ENCODE assay signal across 8 cellular contexts in the genomic region with DNA sequence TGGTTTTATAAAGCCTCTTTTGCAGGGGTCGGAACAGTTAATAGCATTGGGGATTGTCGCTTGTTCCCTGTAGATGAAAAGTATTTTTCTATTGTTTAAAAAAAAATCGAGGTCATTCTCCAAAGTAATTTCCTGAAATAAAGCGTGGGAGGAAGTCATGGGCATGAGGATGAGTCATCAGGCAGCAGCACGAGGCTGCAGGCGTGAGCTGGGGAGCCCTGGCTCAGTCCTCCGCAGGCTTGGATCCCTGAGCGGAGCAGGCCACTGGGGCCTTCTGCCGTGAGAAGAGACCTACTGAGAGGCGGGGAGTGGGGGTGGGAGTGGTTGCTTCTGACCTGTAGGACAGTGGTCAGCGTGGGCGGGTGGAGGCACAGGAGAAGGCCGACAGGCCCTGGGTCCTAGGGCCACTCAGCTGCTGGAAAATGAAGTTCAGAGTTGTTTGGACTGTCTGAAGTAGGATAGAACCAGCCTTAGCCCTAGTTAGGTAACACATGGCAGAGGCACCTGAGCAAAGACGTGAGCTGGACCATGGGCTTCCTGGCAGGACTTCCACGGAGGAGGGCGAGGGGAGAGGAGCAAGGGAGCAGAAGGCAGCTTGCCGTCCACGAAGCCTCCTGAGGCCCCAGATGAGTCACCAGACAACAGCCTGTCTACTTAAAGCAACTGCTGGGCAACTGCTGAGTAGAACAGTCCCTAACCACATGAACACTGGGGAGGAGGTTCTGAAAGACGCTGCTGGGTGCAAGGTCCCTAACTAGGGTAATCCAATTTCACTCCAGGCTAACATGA. TPM values are rescaled to one million over a fixed set of nuclear protein-coding genes. Genes with fewer than 3 reads are reported as not detected.
A peak's percentile ranks its signal among the peaks of the same experiment; 100 is the strongest.
DNase-seq lines count a peak whose midpoint lies in the region; ATAC-seq, FAIRE-seq and TF ChIP-seq lines count a peak whose summit lies in the region.

No MANE protein-coding gene starts in this region.

- SMC1A ChIA-PET in GM12878 (lab: Charles Lee; ENCODE audit: uncharacterized antibody, unreplicated experiment), result interaction anchor here (1.0 to 2.0 kb wide), 4 partner anchors 10 to 53 kb away, joined by 3 to 8 read pairs (median 4); no protein-coding TSS in a partner anchor

- H2AFZ ChIP-seq in GM12878 (ENCODE audit: control insufficient read depth, low read depth, low read length), result peak overlapping the region; percentile 58
- no peak overlapping the region for H2AFZ ChIP-seq in hepatocyte

- no peaks in the 10 kb centered on the region for H3K27me3 ChIP-seq in RWPE2 (ENCODE audit: insufficient read depth, poor library complexity, severe bottlenecking)
- no peaks in the 10 kb centered on the region for H3K27me3 ChIP-seq in GM12878 (replicated peaks in 1 of 2; ENCODE audit: control insufficient read depth in 2 of 2, insufficient read depth in 2 of 2, low read length in 1 of 2)
- H3K27me3 ChIP-seq in hepatocyte, result no peaks in the 10 kb centered on the region
- H3K27me3 ChIP-seq in skeletal muscle satellite cell (ENCODE audit: control insufficient read depth, insufficient read depth, low read length), result no peaks in the 10 kb centered on the region

- RAD21 ChIA-PET in GM12878 (lab: Charles Lee; ENCODE audit: unreplicated experiment), result interaction anchor here (1.1 kb wide), 1 partner anchor 8 kb away, joined by 4 read pairs; no protein-coding TSS in a partner anchor

- FAIRE-seq in H54 (lab: Jason Lieb, UNC) (peak; percentile 50), GM12878 (lab: Jason Lieb, UNC) (no peak)

- TF ChIP-seq EP300 in GM12878 (IDR thresholded peaks at IDR 0.05; ENCODE audit: borderline replicate concordance in 1 of 2, control insufficient read depth in 1 of 2, low read depth in 2 of 2, low read length in 2 of 2), result no peak

- DNase-seq in AG10803 (ENCODE audit: low read depth) (peak; percentile 98), H54 (ENCODE audit: insufficient read length, low spot score) (peak; percentile 68), RWPE2 (ENCODE audit: low spot score) (peak; percentile 91), GM12878 (ENCODE audit: low read depth, low spot score) (no peak), hepatocyte (ENCODE audit: low spot score) (peak; percentile 84), NCI-H187 (lab: John Stamatoyannopoulos, UW) (no peak)

- peak overlapping the region; percentile 98 for H3K27ac ChIP-seq in RWPE2 (ENCODE audit: poor library complexity, severe bottlenecking)
- H3K27ac ChIP-seq in GM12878 (ENCODE audit: control insufficient read depth, insufficient read depth), result no peak overlapping the region
- peak overlapping the region; percentile 93 for H3K27ac ChIP-seq in hepatocyte

- TF ChIP-seq POLR2A in H54 (IDR thresholded peaks at IDR 0.05; ENCODE audit: low read depth, low read length) (no peak; the same call in 1 of the 2 replicates), GM12878 (IDR thresholded peaks at IDR 0.05; ENCODE audit: low read depth, low read length) (no peak)

- TF ChIP-seq RAD21 in GM12878 (IDR thresholded peaks at IDR 0.05; ENCODE audit: insufficient read depth, low read depth, low read length), result no peak

- H3K4me2 ChIP-seq in GM12878 (ENCODE audit: control insufficient read depth, insufficient read depth) (peak overlapping the region; percentile 34; the same call in 1 of the 2 replicates), hepatocyte (no peak overlapping the region), skeletal muscle satellite cell (ENCODE audit: low read length) (peak overlapping the region; percentile 74)

- in situ Hi-C loops in GM12878 (cut with MboI), result no loop called here

- H3K9me2 ChIP-seq in hepatocyte (replicated peaks; ENCODE audit: insufficient read depth), result no peaks in the 10 kb centered on the region

- WGBS in GM12878 (ENCODE audit: insufficient coverage, insufficient replicate concordance, low lambda C conversion rate, missing lambda C conversion rate), result 38% methylated on average over 18 of the region's 19 CpGs
- 59% methylated on average over 19 of the region's 19 CpGs for WGBS in hepatocyte (ENCODE audit: low lambda C conversion rate, missing lambda C conversion rate)

- H3K9me3 ChIP-seq in RWPE2 (ENCODE audit: severe bottlenecking) (peaks cover 5% of the 10 kb centered on the region), GM12878 (replicated peaks; ENCODE audit: control insufficient read depth, insufficient read depth, low read length) (peaks cover 6% of the 10 kb centered on the region; the same call in 2 of the 3 replicates), hepatocyte (ENCODE audit: low read depth) (no peaks in the 10 kb centered on the region), skeletal muscle satellite cell (replicated peaks; ENCODE audit: low read length) (peaks cover 7% of the 10 kb centered on the region)

- H3K36me3 ChIP-seq in RWPE2 (ENCODE audit: low read depth) (no peaks in the 10 kb centered on the region), GM12878 (ENCODE audit: control insufficient read depth in 2 of 2, insufficient read depth in 2 of 2, low read length in 1 of 2) (no peaks in the 10 kb centered on the region), hepatocyte (replicated peaks; ENCODE audit: insufficient read depth, low read depth) (no peaks in the 10 kb centered on the region), skeletal muscle satellite cell (ENCODE audit: insufficient read depth, low read length) (no peaks in the 10 kb centered on the region)

- H3K4me3 ChIP-seq in AG10803 (ENCODE audit: low read length) (peak overlapping the region; percentile 28), RWPE2 (ENCODE audit: severe bottlenecking) (no peak overlapping the region), GM12878 (no peak overlapping the region), hepatocyte (no peak overlapping the region), skeletal muscle satellite cell (ENCODE audit: low read length) (peak overlapping the region; percentile 54)

- BruUV-seq in GM12878 (replicated peaks; lab: Mats Ljungman, UMichigan), result no TSS peak

- intact Hi-C loops in GM12878 (cut with micrococcal nuclease; ENCODE audit: unreplicated experiment), result loop anchor here (10.0 kb wide), 1 partner anchor 167 kb away; a partner anchor contains a TSS

- H3K9ac ChIP-seq in GM12878 (ENCODE audit: control insufficient read depth, insufficient read depth, low read length) (no peak overlapping the region), skeletal muscle satellite cell (ENCODE audit: low read depth, low read length) (peak overlapping the region; percentile 82)

- POLR2A ChIA-PET in GM12878 (lab: Charles Lee), result interaction anchor here (0.7 to 1.3 kb wide), 2 partner anchors 9 to 539 kb away, joined by 4 read pairs; no protein-coding TSS in a partner anchor

- ATAC-seq in RWPE2 (ENCODE audit: low read depth) (peak; percentile 75), GM12878 (peak; percentile 85), GM18873 (IDR thresholded peaks at IDR 0.05; ENCODE audit: low FRiP score, unreplicated experiment) (no peak)

- H4K20me1 ChIP-seq in GM12878 (ENCODE audit: control insufficient read depth, insufficient read depth), result no peaks in the 10 kb centered on the region
- no peaks in the 10 kb centered on the region for H4K20me1 ChIP-seq in hepatocyte (ENCODE audit: insufficient read depth, poor library complexity, severe bottlenecking)

- H3K79me2 ChIP-seq in GM12878 (ENCODE audit: control insufficient read depth, insufficient read depth, low read length) (no peaks in the 10 kb centered on the region), hepatocyte (no peaks in the 10 kb centered on the region)

- H3K4me1 ChIP-seq in RWPE2 (ENCODE audit: insufficient read depth, poor library complexity, severe bottlenecking) (peaks cover 26% of the 10 kb centered on the region), GM12878 (ENCODE audit: control insufficient read depth, insufficient read depth, low read length) (peaks cover 25% of the 10 kb centered on the region), hepatocyte (ENCODE audit: insufficient read depth) (peaks cover 27% of the 10 kb centered on the region), skeletal muscle satellite cell (ENCODE audit: control insufficient read depth, insufficient read depth, low read length) (peaks cover 37% of the 10 kb centered on the region)

- CTCF ChIA-PET in GM12878 (lab: Yijun Ruan, JAX), result interaction anchor here (0.8 to 1.2 kb wide), 4 partner anchors 10 to 105 kb away, joined by 3 to 6 read pairs (median 3); a partner anchor contains a TSS

- TF ChIP-seq CTCF in AG10803 (conservative IDR thresholded peaks at IDR 0.05; ENCODE audit: low read length) (no peak), RWPE2 (IDR thresholded peaks at IDR 0.05; ENCODE audit: poor library complexity, severe bottlenecking) (no peak), GM12878 (IDR thresholded peaks at IDR 0.05 in 2 of 3, conservative IDR thresholded peaks at IDR 0.05 in 1 of 3; ENCODE audit: control insufficient read depth in 2 of 3, extremely low read depth in 1 of 3, insufficient read depth in 1 of 3, low read depth in 3 of 3, low read length in 3 of 3) (no peak), hepatocyte (IDR thresholded peaks at IDR 0.05; ENCODE audit: poor library complexity) (no peak)

RNA-seq across cellular contexts. Expression of a gene that starts 21.1 kb away (rescaled TPM):
- total RNA-seq in GM12878 (2013; cell fraction: nucleolus; rRNA removed), result 17.5 and 21.3 TPM in 2 replicates
- total RNA-seq in GM12878 (2014; rRNA removed) (23.1 and 25.6 TPM in 2 replicates), GM12878 (2014; rRNA removed; fragmentation: Illumina TruSeq; extraction: Trizol) (12.0 and 12.3 TPM in 2 replicates), GM12878 (2021) (13.6 and 16.1 TPM in 2 replicates), hepatocyte (461 and 534 TPM in 2 replicates)
- polyA plus RNA-seq in GM12878 (2011; ENCODE audit: low read depth), result 15.6 TPM
- polyA plus RNA-seq in GM12878 (2011; rRNA removed) (34.2 and 45.4 TPM in 2 replicates), GM12878 (2014; fragmentation: Illumina TruSeq; extraction: Trizol) (7.7 and 8.6 TPM in 2 replicates), GM12878 (2014; fragmentation: Nextera tagmentation; extraction: Ambion mirVana) (1 to 10 TPM; 1.5 to 6.4 TPM), GM12878 (2014; rRNA removed) (21.3 and 28.6 TPM in 2 replicates), GM12878 (2016; fragmentation: Nextera tagmentation; extraction: Ambion mirVana) (10 to 100 TPM; 28.2 to 30.6 TPM), hepatocyte (690 and 766 TPM in 2 replicates)
- polyA plus RNA-seq in GM12878 (2011; cell fraction: cytosol; rRNA removed), result 24.5 and 31.9 TPM in 2 replicates
- 20.1 and 27.1 TPM in 2 replicates for polyA plus RNA-seq in GM12878 (2011; cell fraction: nucleus; rRNA removed)
- polyA plus RNA-seq in GM12878 (2012), result 19.7 and 39.6 TPM in 2 replicates
- polyA minus RNA-seq in GM12878 (2011; rRNA and poly(A)+ RNA removed), result 9.8 and 14.3 TPM in 2 replicates
- polyA minus RNA-seq in GM12878 (2011; cell fraction: cytosol; rRNA and poly(A)+ RNA removed), result 4.4 and 8.1 TPM in 2 replicates
- polyA minus RNA-seq in GM12878 (2011; cell fraction: nucleus; rRNA and poly(A)+ RNA removed), result 5.0 and 5.9 TPM in 2 replicates
- 183 and 304 TPM in 2 replicates for total RNA-seq in skeletal muscle satellite cell (2012; rRNA removed)

RNA-seq across cellular contexts. Expression of a gene that starts 56.5 kb away (rescaled TPM):
- total RNA-seq in GM12878 (2013; cell fraction: nucleolus; rRNA removed), result 94.4 and 113 TPM in 2 replicates
- total RNA-seq in GM12878 (2014; rRNA removed), result 37.7 and 44.6 TPM in 2 replicates
- total RNA-seq in GM12878 (2014; rRNA removed; fragmentation: Illumina TruSeq; extraction: Trizol), result 48.9 and 50.4 TPM in 2 replicates
- total RNA-seq in GM12878 (2021), result 101 and 105 TPM in 2 replicates
- polyA plus RNA-seq in GM12878 (2011; ENCODE audit: low read depth), result 25.2 TPM
- 52.8 and 80.1 TPM in 2 replicates for polyA plus RNA-seq in GM12878 (2011; rRNA removed)
- 231 and 264 TPM in 2 replicates for polyA plus RNA-seq in GM12878 (2011; cell fraction: cytosol; rRNA removed)
- polyA plus RNA-seq in GM12878 (2011; cell fraction: nucleus; rRNA removed), result 91.5 and 98.1 TPM in 2 replicates
- polyA plus RNA-seq in GM12878 (2012), result 53.2 and 62.6 TPM in 2 replicates
- 68.5 and 90.1 TPM in 2 replicates for polyA plus RNA-seq in GM12878 (2014; fragmentation: Illumina TruSeq; extraction: Trizol)
- polyA plus RNA-seq in GM12878 (2014; fragmentation: Nextera tagmentation; extraction: Ambion mirVana), result 10 to 100 TPM; 55.7 to 66.0 TPM
- polyA plus RNA-seq in GM12878 (2014; rRNA removed), result 54.2 and 58.1 TPM in 2 replicates
- polyA plus RNA-seq in GM12878 (2016; fragmentation: Nextera tagmentation; extraction: Ambion mirVana), result 100 to 1,000 TPM; 107 to 117 TPM
- polyA minus RNA-seq in GM12878 (2011; rRNA and poly(A)+ RNA removed), result 146 and 276 TPM in 2 replicates
- polyA minus RNA-seq in GM12878 (2011; cell fraction: cytosol; rRNA and poly(A)+ RNA removed), result 154 and 162 TPM in 2 replicates
- 19.2 and 36.5 TPM in 2 replicates for polyA minus RNA-seq in GM12878 (2011; cell fraction: nucleus; rRNA and poly(A)+ RNA removed)
- total RNA-seq in hepatocyte, result 69.9 and 91.0 TPM in 2 replicates
- polyA plus RNA-seq in hepatocyte, result 81.4 and 86.2 TPM in 2 replicates
- 43.5 and 44.6 TPM in 2 replicates for total RNA-seq in skeletal muscle satellite cell (2012; rRNA removed)

Comparison
In these comparisons a context has a peak if more than half of its experiments do, and no peak if none do; other contexts are left out.
1. DNase-seq: peak in AG10803 (single experiment), H54 (single experiment), RWPE2 (single experiment) and hepatocyte (single experiment); none in GM12878 (single experiment) and NCI-H187 (0 of 2).
2. H3K4me3 ChIP-seq: peak in AG10803 (single experiment) and skeletal muscle satellite cell (single experiment); none in RWPE2 (single experiment), GM12878 (single experiment) and hepatocyte (single experiment).
3. RNA of a gene that starts 21.1 kb away (total RNA-seq): 461 to 534 TPM in hepatocyte; 12.0 to 25.6 TPM in GM12878; every median in the first group is over 10 times any median in the second.